ENCODE assay signal across 1 cellular context in genomic region chr7:16422917-16423316, GRCh38.
TF ChIP-seq lines count a peak whose summit lies in the region.

No MANE protein-coding gene starts in this region.

TF ChIP-seq in WTC11, 78 proteins besides CTCF, POLR2A, EP300 and RAD21 (continued from another document):
- no peak for TF ChIP-seq ERG (CRISPR knock-in tag; IDR thresholded peaks at IDR 0.05)
- no peak for TF ChIP-seq ARID4B (CRISPR knock-in tag; IDR thresholded peaks at IDR 0.05; ENCODE audit: borderline replicate concordance)
- TF ChIP-seq NR1H2 (CRISPR knock-in tag; IDR thresholded peaks at IDR 0.05) = no peak
- TF ChIP-seq JUN (CRISPR knock-in tag; IDR thresholded peaks at IDR 0.05) = no peak
- TF ChIP-seq AFF4 (CRISPR knock-in tag; IDR thresholded peaks at IDR 0.05; ENCODE audit: borderline replicate concordance) = no peak
- no peak for TF ChIP-seq JAZF1 (CRISPR knock-in tag; IDR thresholded peaks at IDR 0.05)
- TF ChIP-seq ZNF423 (CRISPR knock-in tag; IDR thresholded peaks at IDR 0.05) = no peak
- no peak for TF ChIP-seq GABPB1 (CRISPR knock-in tag; IDR thresholded peaks at IDR 0.05)
- TF ChIP-seq NR3C1 (CRISPR knock-in tag; conservative IDR thresholded peaks at IDR 0.05; ENCODE audit: low read depth) = no peak
- TF ChIP-seq TEAD4 (CRISPR knock-in tag; IDR thresholded peaks at IDR 0.05) = no peak
- no peak for TF ChIP-seq E2F1 (CRISPR knock-in tag; IDR thresholded peaks at IDR 0.05)
- no peak for TF ChIP-seq MYBL2 (CRISPR knock-in tag; IDR thresholded peaks at IDR 0.05)
